30 cellular contexts compared by ENCODE assay signal in genomic region chr12:80015660-80016059, GRCh38.
"Had no signal": no experiment of that assay in that cellular context is flagged by ENCODE, and none has a peak within 500 bp of the region (broad histone marks: within the 10 kb centered on the region; RNA-seq: fewer than 3 reads in every experiment).

No MANE protein-coding gene starts in this region.

- H3K4me3 ChIP-seq: Peyer's patch, SJSA1 had no signal

- H3K4me3 Mint-ChIP-seq: activated CD4-positive, alpha-beta memory T cell treated with anti-CD3 and anti-CD28 coated beads for 36 hours; activated CD4-positive, alpha-beta T cell treated with anti-CD3 and anti-CD28 coated beads, Interleukin-2, amount 10 ng/mL, durations not matched to agents 7 days and 5 days; activated naive CD8-positive, alpha-beta T cell treated with anti-CD3 and anti-CD28 coated beads, Interleukin-2, amount 50 U/mL, for 24 hours; activated T-cell treated with anti-CD3 and anti-CD28 coated beads, Interleukin-2, amount 50 U/mL, for 4 hours; central memory CD8-positive, alpha-beta T cell; T-cell had no signal

- H3K27ac ChIP-seq: SJSA1, VCaP had no signal

- DNase-seq: activated CD4-positive, alpha-beta memory T cell treated with anti-CD3 and anti-CD28 coated beads for 36 hours; activated CD4-positive, alpha-beta T cell treated with anti-CD3 and anti-CD28 coated beads, Interleukin-2, amount 10 ng/mL, durations not matched to agents 7 days and 5 days; activated CD4-positive, CD25-positive, alpha-beta regulatory T cell; activated CD8-positive, alpha-beta memory T cell treated with anti-CD3 and anti-CD28 coated beads for 24 hours; activated effector memory CD4-positive, alpha-beta T cell treated with anti-CD3 and anti-CD28 coated beads, Interleukin-2, amount 50 U/mL, for 16 hours; activated naive CD4-positive, alpha-beta T cell treated with Interleukin-2 at 50 U/mL for 16 hours; activated naive CD8-positive, alpha-beta T cell treated with anti-CD3 and anti-CD28 coated beads, Interleukin-2, amount 50 U/mL, for 24 hours; activated T-cell treated with anti-CD3 and anti-CD28 coated beads, Interleukin-2, amount 50 U/mL, for 4 hours; amygdala; IMR-90; KG1; NCI-H1092; NCI-H1436; NCI-H1694 treated with DMSO at 0.1 percent for 48 hours; NCI-H2029 treated with DMSO at 0.1 percent for 48 hours; NCI-H345; NCI-H510A; NCI-H526 treated with DMSO at 0.1 percent for 48 hours; NCI-H82; NK-92 treated with Interleukin-12 subunit alpha and Interleukin-12 subunit beta, amount 100 ng/mL, for 24 hours; Peyer's patch; SHP77; T-cell; T-helper 2 cell; T1000 had no signal

- H3K4me1 Mint-ChIP-seq: activated CD4-positive, alpha-beta T cell treated with anti-CD3 and anti-CD28 coated beads, Interleukin-2, amount 10 ng/mL, durations not matched to agents 7 days and 5 days; activated naive CD8-positive, alpha-beta T cell treated with anti-CD3 and anti-CD28 coated beads, Interleukin-2, amount 50 U/mL, for 24 hours; central memory CD8-positive, alpha-beta T cell; T-cell had no signal

- H3K27me3 ChIP-seq: Peyer's patch, SJSA1 had no signal

- H3K27me3 Mint-ChIP-seq: activated CD4-positive, alpha-beta T cell treated with anti-CD3 and anti-CD28 coated beads, Interleukin-2, amount 10 ng/mL, durations not matched to agents 7 days and 5 days; brain; central memory CD8-positive, alpha-beta T cell had no signal

- H3K4me1 ChIP-seq: Peyer's patch, SJSA1 had no signal

- H3K9me3 ChIP-seq: Peyer's patch, SJSA1 had no signal

- H3K27ac Mint-ChIP-seq: activated CD4-positive, alpha-beta memory T cell treated with anti-CD3 and anti-CD28 coated beads for 36 hours; activated CD4-positive, alpha-beta T cell treated with anti-CD3 and anti-CD28 coated beads, Interleukin-2, amount 10 ng/mL, durations not matched to agents 7 days and 5 days; activated naive CD4-positive, alpha-beta T cell treated with anti-CD3 and anti-CD28 coated beads, Interleukin-2, amount 50 U/mL, for 72 hours; activated naive CD8-positive, alpha-beta T cell treated with anti-CD3 and anti-CD28 coated beads, Interleukin-2, amount 50 U/mL, for 24 hours; T-cell had no signal

- H3K36me3 ChIP-seq: Peyer's patch, SJSA1 had no signal

- H3K9me3 Mint-ChIP-seq: activated CD4-positive, alpha-beta memory T cell treated with anti-CD3 and anti-CD28 coated beads for 36 hours; activated CD4-positive, alpha-beta T cell treated with anti-CD3 and anti-CD28 coated beads, Interleukin-2, amount 10 ng/mL, durations not matched to agents 7 days and 5 days; activated naive CD8-positive, alpha-beta T cell treated with anti-CD3 and anti-CD28 coated beads, Interleukin-2, amount 50 U/mL, for 24 hours; activated T-cell treated with anti-CD3 and anti-CD28 coated beads, Interleukin-2, amount 50 U/mL, for 4 hours had no signal

- ATAC-seq: activated naive CD4-positive, alpha-beta T cell treated with anti-CD3 and anti-CD28 coated beads, Interleukin-2, amount 50 U/mL, for 72 hours; activated naive CD8-positive, alpha-beta T cell treated with anti-CD3 and anti-CD28 coated beads, Interleukin-2, amount 50 U/mL, for 24 hours; activated T-cell treated with anti-CD3 and anti-CD28 coated beads, Interleukin-2, amount 50 U/mL, for 4 hours; T-cell had no signal

- H3K36me3 Mint-ChIP-seq: activated CD4-positive, alpha-beta memory T cell treated with anti-CD3 and anti-CD28 coated beads for 36 hours; activated naive CD4-positive, alpha-beta T cell treated with anti-CD3 and anti-CD28 coated beads, Interleukin-2, amount 50 U/mL, for 72 hours; brain; T-cell had no signal
